Comparison of ENCODE assay signal across 20 cellular contexts in genomic region chr3:171446301-171446700, GRCh38.
"Had no signal": no experiment of that assay in that cellular context is flagged by ENCODE, and none has a peak within 500 bp of the region (broad histone marks: within the 10 kb centered on the region; RNA-seq: fewer than 3 reads in every experiment).

No MANE protein-coding gene starts in this region.

- FAIRE-seq: RCC 7860 had no signal

- DNase-seq: activated CD4-positive, alpha-beta T cell treated with anti-CD3 and anti-CD28 coated beads for 4 hours; activated CD8-positive, alpha-beta memory T cell treated with anti-CD3 and anti-CD28 coated beads, Interleukin-2, amount 50 U/mL, for 4 hours; activated CD8-positive, alpha-beta T cell treated with anti-CD3 and anti-CD28 coated beads for 36 hours; activated naive CD4-positive, alpha-beta T cell; activated T-cell treated with anti-CD3 and anti-CD28 coated beads, Interleukin-2, amount 50 U/mL, for 72 hours; aorta; caudate nucleus; MM.1S; NCI-H1105 treated with DMSO at 0.1 percent for 48 hours; NCI-H1436 treated with DMSO at 0.1 percent for 48 hours; NCI-H187; NCI-H2081; NCI-H446; NCI-H524; SHP77 treated with DMSO at 0.1 percent for 48 hours; T-helper 1 cell had no signal

- H3K4me3 ChIP-seq: breast epithelium had no signal

- H3K4me3 Mint-ChIP-seq: activated CD8-positive, alpha-beta T cell treated with anti-CD3 and anti-CD28 coated beads for 36 hours; activated naive CD4-positive, alpha-beta T cell treated with anti-CD3 and anti-CD28 coated beads, Interleukin-2, amount 50 U/mL, for 24 hours; activated T-cell treated with anti-CD3 and anti-CD28 coated beads, Interleukin-2, amount 50 U/mL, for 72 hours had no signal

- H3K27ac ChIP-seq: breast epithelium had no signal

- H3K4me1 ChIP-seq: breast epithelium had no signal

- ATAC-seq: activated CD4-positive, CD25-positive, alpha-beta regulatory T cell treated with anti-CD3 and anti-CD28 coated beads, Interleukin-2, amount 50 U/mL, for 24 hours; activated CD8-positive, alpha-beta T cell treated with anti-CD3 and anti-CD28 coated beads for 36 hours; activated T-cell treated with anti-CD3 and anti-CD28 coated beads, Interleukin-2, amount 50 U/mL, for 72 hours had no signal

- H3K9me3 Mint-ChIP-seq: activated CD8-positive, alpha-beta T cell treated with anti-CD3 and anti-CD28 coated beads for 36 hours; activated naive CD4-positive, alpha-beta T cell treated with anti-CD3 and anti-CD28 coated beads, Interleukin-2, amount 50 U/mL, for 24 hours; activated T-cell treated with anti-CD3 and anti-CD28 coated beads, Interleukin-2, amount 50 U/mL, for 72 hours had no signal

- H3K27ac Mint-ChIP-seq: activated CD8-positive, alpha-beta T cell treated with anti-CD3 and anti-CD28 coated beads for 36 hours; activated naive CD4-positive, alpha-beta T cell treated with anti-CD3 and anti-CD28 coated beads, Interleukin-2, amount 50 U/mL, for 24 hours; activated T-cell treated with anti-CD3 and anti-CD28 coated beads, Interleukin-2, amount 50 U/mL, for 72 hours had no signal

- H3K27me3 ChIP-seq: breast epithelium had no signal

- H3K27me3 Mint-ChIP-seq: activated CD8-positive, alpha-beta T cell treated with anti-CD3 and anti-CD28 coated beads for 36 hours; activated naive CD4-positive, alpha-beta T cell treated with anti-CD3 and anti-CD28 coated beads, Interleukin-2, amount 50 U/mL, for 24 hours had no signal

- H3K9me3 ChIP-seq: breast epithelium had no signal

- H3K36me3 ChIP-seq: breast epithelium had no signal
